In genomic region chr18:44939037-44939665, GRCh38 we compare ENCODE assay signal across 25 cellular contexts.
DNase-seq lines count a peak whose midpoint lies in the region; ATAC-seq, FAIRE-seq and TF ChIP-seq lines count a peak whose summit lies in the region.
"Had no signal": no experiment of that assay in that cellular context is flagged by ENCODE, and none has a peak within 500 bp of the region (broad histone marks: within the 10 kb centered on the region; RNA-seq: fewer than 3 reads in every experiment).

No MANE protein-coding gene starts in this region.

- H3K4me3 Mint-ChIP-seq in endothelial cell (ENCODE audit: unreplicated experiment) = peak overlapping the region; percentile 64
- H3K4me3 Mint-ChIP-seq in nephron = no peak overlapping the region
- H3K4me3 Mint-ChIP-seq in HFFc6 = no peak overlapping the region
- H3K4me3 Mint-ChIP-seq: activated CD4-positive, alpha-beta T cell treated with anti-CD3 and anti-CD28 coated beads, Interleukin-2, amount 10 ng/mL, durations not matched to agents 7 days and 5 days; CD4-positive, CD25-positive, alpha-beta regulatory T cell; immature natural killer cell; naive thymus-derived CD8-positive, alpha-beta T cell had no signal

- no peak overlapping the region for H3K4me3 ChIP-seq in A549
- H3K4me3 ChIP-seq in thyroid gland (replicated peaks in 1 of 3) = no peak overlapping the region
- H3K4me3 ChIP-seq: HAP-1, lower lobe of right lung, prostate gland had no signal

- H3K27me3 ChIP-seq in thyroid gland = no peaks in the 10 kb centered on the region

- TF ChIP-seq RAD21 in A549 (conservative IDR thresholded peaks at IDR 0.05 in 1 of 2, IDR thresholded peaks at IDR 0.05 in 1 of 2) = no peak

- peaks cover 23% of the 10 kb centered on the region for H3K27me3 Mint-ChIP-seq in endothelial cell (ENCODE audit: unreplicated experiment)
- no peaks in the 10 kb centered on the region for H3K27me3 Mint-ChIP-seq in nephron (ENCODE audit: low read depth)
- peaks cover 10% of the 10 kb centered on the region; the same call in 1 of the 2 replicates for H3K27me3 Mint-ChIP-seq in HFFc6 (ENCODE audit: insufficient read depth)

- 43% methylated on average over 2 of the region's 2 CpGs for WGBS in A549 (ENCODE audit: missing lambda C conversion rate)
- WGBS in thyroid gland, 2 donors = 70 to 94% methylated on average over 2 of the region's 2 CpGs

- H3K4me1 Mint-ChIP-seq in endothelial cell (ENCODE audit: unreplicated experiment) (peaks cover 56% of the 10 kb centered on the region), nephron (peaks cover 46% of the 10 kb centered on the region), HFFc6 (ENCODE audit: low read depth) (no peaks in the 10 kb centered on the region)
- H3K4me1 Mint-ChIP-seq: activated CD4-positive, alpha-beta T cell treated with anti-CD3 and anti-CD28 coated beads, Interleukin-2, amount 10 ng/mL, durations not matched to agents 7 days and 5 days; CD4-positive, CD25-positive, alpha-beta regulatory T cell; naive thymus-derived CD8-positive, alpha-beta T cell had no signal

- TF ChIP-seq POLR2A in A549 (IDR thresholded peaks at IDR 0.05; ENCODE audit: low read length) = no peak
- no peak for TF ChIP-seq POLR2A in H54 (IDR thresholded peaks at IDR 0.05; ENCODE audit: low read depth, low read length)
- TF ChIP-seq POLR2A in thyroid gland (IDR thresholded peaks at IDR 0.05) = no peak

- no peak for FAIRE-seq in A549 (lab: Jason Lieb, UNC)
- no peak for FAIRE-seq in H54 (lab: Jason Lieb, UNC)

- H3K4me1 ChIP-seq in A549 (no peaks in the 10 kb centered on the region), thyroid gland (peaks cover 27 to 43% of the 10 kb centered on the region in 2 donors)
- H3K4me1 ChIP-seq: HAP-1, prostate gland had no signal

- H3K36me3 ChIP-seq in thyroid gland = no peaks in the 10 kb centered on the region
- H3K36me3 ChIP-seq: HAP-1, lower lobe of right lung, prostate gland had no signal

- no peaks in the 10 kb centered on the region for H3K9me3 ChIP-seq in A549
- H3K9me3 ChIP-seq in thyroid gland = no peaks in the 10 kb centered on the region
- H3K9me3 ChIP-seq: HAP-1, lower lobe of right lung, prostate gland had no signal

- CTCF ChIA-PET in A549 (lab: Yijun Ruan, JAX) = no interaction called here

- no peak overlapping the region for H3K4me2 ChIP-seq in A549

- H3K27ac ChIP-seq in A549 = no peak overlapping the region
- H3K27ac ChIP-seq in thyroid gland = no peak overlapping the region
- H3K27ac ChIP-seq: lower lobe of right lung, prostate gland had no signal

- no peak for TF ChIP-seq CTCF in A549 (IDR thresholded peaks at IDR 0.05)
- TF ChIP-seq CTCF in endothelial cell (IDR thresholded peaks at IDR 0.05; ENCODE audit: unreplicated experiment) = no peak
- no peak for TF ChIP-seq CTCF in nephron (IDR thresholded peaks at IDR 0.05; ENCODE audit: unreplicated experiment in 3 of 3)
- no peak for TF ChIP-seq CTCF in thyroid gland (IDR thresholded peaks at IDR 0.05)
- no peak for TF ChIP-seq CTCF in HFFc6 (IDR thresholded peaks at IDR 0.05)

- POLR2A ChIA-PET in A549 (lab: Yijun Ruan, JAX) = no interaction called here

- ATAC-seq in A549 (no peak), HG03442 (IDR thresholded peaks at IDR 0.05; ENCODE audit: unreplicated experiment) (no peak)
- ATAC-seq: naive thymus-derived CD8-positive, alpha-beta T cell; Right ventricle myocardium inferior had no signal

- H3K27ac Mint-ChIP-seq in endothelial cell (ENCODE audit: unreplicated experiment) (peak overlapping the region; percentile 96), nephron (peak overlapping the region; percentile 42 to 51 (median 46)), HFFc6 (no peak overlapping the region)
- H3K27ac Mint-ChIP-seq: activated CD4-positive, alpha-beta T cell treated with anti-CD3 and anti-CD28 coated beads, Interleukin-2, amount 10 ng/mL, durations not matched to agents 7 days and 5 days; CD4-positive, CD25-positive, alpha-beta regulatory T cell; naive thymus-derived CD8-positive, alpha-beta T cell had no signal

- intact Hi-C loops in thyroid gland (cut with DNase I) = no loop called here

- peaks cover 26% of the 10 kb centered on the region for H3K36me3 Mint-ChIP-seq in endothelial cell (ENCODE audit: low read depth, unreplicated experiment)
- peaks cover 52% of the 10 kb centered on the region for H3K36me3 Mint-ChIP-seq in nephron (ENCODE audit: low read depth)
- H3K36me3 Mint-ChIP-seq in HFFc6 (ENCODE audit: low read depth) = no peaks in the 10 kb centered on the region
- H3K36me3 Mint-ChIP-seq: CD4-positive, CD25-positive, alpha-beta regulatory T cell; immature natural killer cell had no signal

- DNase-seq in A549 (ENCODE audit: low read depth in 1 of 2, low spot score in 1 of 2) (peak; percentile 1 to 5), NCI-H748 (lab: John Stamatoyannopoulos, UW; ENCODE audit: unreplicated experiment) (peak; percentile 72), endothelial cell (ENCODE audit: low spot score) (no peak), H54 (ENCODE audit: insufficient read length, low spot score) (no peak), thyroid gland (no peak), HFFc6 (no peak)
- DNase-seq: activated CD4-positive, alpha-beta T cell treated with anti-CD3 and anti-CD28 coated beads, Interleukin-2, amount 10 ng/mL, durations not matched to agents 7 days and 5 days; activated naive CD4-positive, alpha-beta T cell treated with Interleukin-2 at 50 U/mL for 16 hours; activated T-cell treated with anti-CD3 and anti-CD28 coated beads for 4 hours; amygdala; CD4-positive, CD25-positive, alpha-beta regulatory T cell; cerebellar nuclear complex; effector CD8-positive, alpha-beta T cell; head of caudate nucleus; immature natural killer cell; IMR-90; lower lobe of right lung; naive thymus-derived CD8-positive, alpha-beta T cell; NCI-H446 treated with DMSO at 0.1 percent for 48 hours; stimulated activated CD4-positive, alpha-beta T cell treated with anti-CD3 and anti-CD28 coated beads, Interleukin-4, amount 100 ng/mL, for 1 hour had no signal

- TF ChIP-seq EP300 in A549 (IDR thresholded peaks at IDR 0.05) = no peak

- H3K9me3 Mint-ChIP-seq in endothelial cell (ENCODE audit: unreplicated experiment) = peaks cover 5% of the 10 kb centered on the region
- H3K9me3 Mint-ChIP-seq in nephron = peaks cover 15% of the 10 kb centered on the region
- H3K9me3 Mint-ChIP-seq in HFFc6 = peaks cover 5% of the 10 kb centered on the region; the same call in 1 of the 2 replicates
- H3K9me3 Mint-ChIP-seq: immature natural killer cell had no signal

TF ChIP-seq in A549, 52 proteins besides CTCF, POLR2A, EP300 and RAD21:
- TF ChIP-seq POLR2AphosphoS2 (conservative IDR thresholded peaks at IDR 0.05; ENCODE audit: low read length) = no peak
- TF ChIP-seq, protein P1, sequence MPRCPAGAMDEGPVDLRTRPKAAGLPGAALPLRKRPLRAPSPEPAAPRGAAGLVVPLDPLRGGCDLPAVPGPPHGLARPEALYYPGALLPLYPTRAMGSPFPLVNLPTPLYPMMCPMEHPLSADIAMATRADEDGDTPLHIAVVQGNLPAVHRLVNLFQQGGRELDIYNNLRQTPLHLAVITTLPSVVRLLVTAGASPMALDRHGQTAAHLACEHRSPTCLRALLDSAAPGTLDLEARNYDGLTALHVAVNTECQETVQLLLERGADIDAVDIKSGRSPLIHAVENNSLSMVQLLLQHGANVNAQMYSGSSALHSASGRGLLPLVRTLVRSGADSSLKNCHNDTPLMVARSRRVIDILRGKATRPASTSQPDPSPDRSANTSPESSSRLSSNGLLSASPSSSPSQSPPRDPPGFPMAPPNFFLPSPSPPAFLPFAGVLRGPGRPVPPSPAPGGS (IDR thresholded peaks at IDR 0.05) = no peak
- TF ChIP-seq, protein P2, sequence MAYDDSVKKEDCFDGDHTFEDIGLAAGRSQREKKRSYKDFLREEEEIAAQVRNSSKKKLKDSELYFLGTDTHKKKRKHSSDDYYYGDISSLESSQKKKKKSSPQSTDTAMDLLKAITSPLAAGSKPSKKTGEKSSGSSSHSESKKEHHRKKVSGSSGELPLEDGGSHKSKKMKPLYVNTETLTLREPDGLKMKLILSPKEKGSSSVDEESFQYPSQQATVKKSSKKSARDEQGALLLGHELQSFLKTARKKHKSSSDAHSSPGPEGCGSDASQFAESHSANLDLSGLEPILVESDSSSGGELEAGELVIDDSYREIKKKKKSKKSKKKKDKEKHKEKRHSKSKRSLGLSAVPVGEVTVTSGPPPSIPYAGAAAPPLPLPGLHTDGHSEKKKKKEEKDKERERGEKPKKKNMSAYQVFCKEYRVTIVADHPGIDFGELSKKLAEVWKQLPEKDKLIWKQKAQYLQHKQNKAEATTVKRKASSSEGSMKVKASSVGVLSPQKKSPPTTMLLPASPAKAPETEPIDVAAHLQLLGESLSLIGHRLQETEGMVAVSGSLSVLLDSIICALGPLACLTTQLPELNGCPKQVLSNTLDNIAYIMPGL (CRISPR knock-in tag; IDR thresholded peaks at IDR 0.05; ENCODE audit: borderline replicate concordance) = no peak
- no peak for TF ChIP-seq ZC3H11A (IDR thresholded peaks at IDR 0.05)
- TF ChIP-seq HES2 (IDR thresholded peaks at IDR 0.05) = no peak
- TF ChIP-seq CHD4 (IDR thresholded peaks at IDR 0.05; ENCODE audit: borderline replicate concordance) = no peak
TF ChIP-seq in A549: peak in this region for 0.

Comparison
In these comparisons a context has a peak if more than half of its experiments do, and no peak if none do; other contexts are left out.
1. DNase-seq: peak in A549 (2 of 2) and NCI-H748 (single experiment); none in endothelial cell (single experiment), H54 (single experiment), thyroid gland (0 of 2) and HFFc6 (single experiment).